In genomic region chr16:13316008-13316407, GRCh38 we compare ENCODE assay signal across 20 cellular contexts.
A peak's percentile ranks its signal among the peaks of the same experiment; 100 is the strongest.
DNase-seq lines count a peak whose midpoint lies in the region; ATAC-seq and TF ChIP-seq lines count a peak whose summit lies in the region.
"Had no signal": no experiment of that assay in that cellular context is flagged by ENCODE, and none has a peak within 500 bp of the region (broad histone marks: within the 10 kb centered on the region; RNA-seq: fewer than 3 reads in every experiment).

No MANE protein-coding gene starts in this region.

- H3K23ac ChIP-seq in neuronal stem cell (ENCODE audit: low read depth, low read length, poor library complexity) = no peak overlapping the region

- peak overlapping the region; percentile 7 for H3K4me3 Mint-ChIP-seq in natural killer cell
- no peak overlapping the region for H3K4me3 Mint-ChIP-seq in natural killer cell treated with Interleukin-12 subunit alpha and Interleukin-12 subunit beta and Interleukin-15 and Interleukin-18, amount 100 ng/mL, for 72 hours
- no peak overlapping the region for H3K4me3 Mint-ChIP-seq in stimulated activated naive CD8-positive, alpha-beta T cell treated with anti-CD3 and anti-CD28 coated beads, Interleukin-15, amount 100 ng/mL, for 72 hours
- H3K4me3 Mint-ChIP-seq: activated CD4-positive, alpha-beta T cell treated with anti-CD3 and anti-CD28 coated beads for 36 hours; CD8-positive, alpha-beta T cell; nephron progenitor cell had no signal

- DNase-seq in natural killer cell (no peak), UCSD-AML1 (lab: John Stamatoyannopoulos, UW; ENCODE audit: unreplicated experiment) (peak; percentile 69), kidney epithelial cell (ENCODE audit: low read depth) (peak; percentile 79), GM20000 (ENCODE audit: low spot score) (no peak), neuronal stem cell (ENCODE audit: low spot score) (no peak), dermis blood vessel endothelial cell (no peak)
- DNase-seq in natural killer cell treated with Interleukin-12 subunit alpha and Interleukin-12 subunit beta and Interleukin-15 and Interleukin-18, amount 100 ng/mL, for 72 hours (ENCODE audit: low spot score) = no peak
- no peak for DNase-seq in stimulated activated naive CD8-positive, alpha-beta T cell treated with anti-CD3 and anti-CD28 coated beads, Interleukin-15, amount 100 ng/mL, for 72 hours
- DNase-seq: activated CD4-positive, alpha-beta T cell treated with anti-CD3 and anti-CD28 coated beads for 36 hours; aorta; CD8-positive, alpha-beta T cell; cortex of kidney; glutamatergic neuron; NCI-H2081; NCI-H510A; nephron progenitor cell; stimulated activated naive CD4-positive, alpha-beta T cell; upper lobe of left lung had no signal

- no peaks in the 10 kb centered on the region for H3K36me3 ChIP-seq in kidney epithelial cell (ENCODE audit: control insufficient read depth, insufficient read depth, low read length)
- H3K36me3 ChIP-seq in neuronal stem cell (replicated peaks in 1 of 2; ENCODE audit: control insufficient read depth in 2 of 2, insufficient read depth in 2 of 2, low read length in 2 of 2) = no peaks in the 10 kb centered on the region
- H3K36me3 ChIP-seq: upper lobe of left lung had no signal

- H4K91ac ChIP-seq in neuronal stem cell (ENCODE audit: low read depth, low read length, poor library complexity) = no peak overlapping the region

- no peak overlapping the region for H3K18ac ChIP-seq in neuronal stem cell (ENCODE audit: low read length)

- no peak for ATAC-seq in natural killer cell
- no peak for ATAC-seq in natural killer cell treated with Interleukin-12 subunit alpha and Interleukin-12 subunit beta and Interleukin-15 and Interleukin-18, amount 100 ng/mL, for 72 hours
- no peak for ATAC-seq in stimulated activated naive CD8-positive, alpha-beta T cell treated with anti-CD3 and anti-CD28 coated beads, Interleukin-15, amount 100 ng/mL, for 72 hours
- ATAC-seq: activated CD4-positive, alpha-beta T cell treated with anti-CD3 and anti-CD28 coated beads for 36 hours; CD8-positive, alpha-beta T cell; HepG2 had no signal

- H3K9me3 ChIP-seq in neuronal stem cell (replicated peaks in 1 of 2; ENCODE audit: control insufficient read depth in 2 of 2, insufficient read depth in 1 of 2, low read depth in 1 of 2, low read length in 2 of 2) = no peaks in the 10 kb centered on the region
- H3K9me3 ChIP-seq: upper lobe of left lung had no signal

- WGBS in neuronal stem cell (ENCODE audit: extremely low coverage in 2 of 2, insufficient read length in 2 of 2, insufficient replicate concordance in 1 of 2), 2 donors = no CpG with 5 or more reads among the region's 4 CpGs

- no peaks in the 10 kb centered on the region for H3K27me3 Mint-ChIP-seq in natural killer cell (ENCODE audit: low read depth in 2 of 2)
- H3K27me3 Mint-ChIP-seq in natural killer cell treated with Interleukin-12 subunit alpha and Interleukin-12 subunit beta and Interleukin-15 and Interleukin-18, amount 100 ng/mL, for 72 hours = no peaks in the 10 kb centered on the region
- H3K27me3 Mint-ChIP-seq in stimulated activated naive CD8-positive, alpha-beta T cell treated with anti-CD3 and anti-CD28 coated beads, Interleukin-15, amount 100 ng/mL, for 72 hours = no peaks in the 10 kb centered on the region
- H3K27me3 Mint-ChIP-seq: activated CD4-positive, alpha-beta T cell treated with anti-CD3 and anti-CD28 coated beads for 36 hours had no signal

- intact Hi-C loops in natural killer cell (cut with micrococcal nuclease) = no loop called here

- no peak overlapping the region for H2BK12ac ChIP-seq in neuronal stem cell (ENCODE audit: low read length)

- H3K79me1 ChIP-seq in neuronal stem cell (ENCODE audit: low read depth, low read length) = no peaks in the 10 kb centered on the region

- H3K4me2 ChIP-seq in neuronal stem cell (ENCODE audit: insufficient read depth, low read length, poor library complexity, severe bottlenecking) = no peak overlapping the region

- no peak overlapping the region for H3K14ac ChIP-seq in neuronal stem cell (ENCODE audit: low read length)

- no peak overlapping the region for H3K4ac ChIP-seq in neuronal stem cell (ENCODE audit: low read length)

- H3K4me3 ChIP-seq in kidney epithelial cell (ENCODE audit: low read depth, low read length) (no peak overlapping the region), neuronal stem cell (ENCODE audit: low read length in 2 of 2) (no peak overlapping the region)
- H3K4me3 ChIP-seq: upper lobe of left lung had no signal

- no peaks in the 10 kb centered on the region for H3K4me1 ChIP-seq in neuronal stem cell (ENCODE audit: control insufficient read depth in 2 of 2, insufficient read depth in 1 of 2, low read depth in 1 of 2, low read length in 2 of 2)
- H3K4me1 ChIP-seq: upper lobe of left lung had no signal

- no peak overlapping the region for H2AFZ ChIP-seq in neuronal stem cell (ENCODE audit: low read length)

- no peaks in the 10 kb centered on the region for H3K36me3 Mint-ChIP-seq in natural killer cell
- H3K36me3 Mint-ChIP-seq in natural killer cell treated with Interleukin-12 subunit alpha and Interleukin-12 subunit beta and Interleukin-15 and Interleukin-18, amount 100 ng/mL, for 72 hours = no peaks in the 10 kb centered on the region
- H3K36me3 Mint-ChIP-seq: CD8-positive, alpha-beta T cell had no signal

- H3K27ac ChIP-seq in neuronal stem cell (replicated peaks; ENCODE audit: low read length) = no peak overlapping the region
- H3K27ac ChIP-seq: epithelial cell of prostate, upper lobe of left lung had no signal

- H2BK120ac ChIP-seq in neuronal stem cell (ENCODE audit: low read depth, low read length) = no peak overlapping the region

- H2BK15ac ChIP-seq in neuronal stem cell (ENCODE audit: low read length) = no peak overlapping the region

- H4K8ac ChIP-seq in neuronal stem cell (ENCODE audit: low read depth, low read length) = no peak overlapping the region

- H3K27ac Mint-ChIP-seq in natural killer cell = no peak overlapping the region
- H3K27ac Mint-ChIP-seq in natural killer cell treated with Interleukin-12 subunit alpha and Interleukin-12 subunit beta and Interleukin-15 and Interleukin-18, amount 100 ng/mL, for 72 hours = no peak overlapping the region
- H3K27ac Mint-ChIP-seq in stimulated activated naive CD8-positive, alpha-beta T cell treated with anti-CD3 and anti-CD28 coated beads, Interleukin-15, amount 100 ng/mL, for 72 hours = no peak overlapping the region
- H3K27ac Mint-ChIP-seq: activated CD4-positive, alpha-beta T cell treated with anti-CD3 and anti-CD28 coated beads for 36 hours; CD8-positive, alpha-beta T cell; nephron progenitor cell had no signal

- H3K4me1 Mint-ChIP-seq in natural killer cell = peaks cover 5 to 10% of the 10 kb centered on the region in 2 donors
- H3K4me1 Mint-ChIP-seq in natural killer cell treated with Interleukin-12 subunit alpha and Interleukin-12 subunit beta and Interleukin-15 and Interleukin-18, amount 100 ng/mL, for 72 hours (ENCODE audit: low read depth in 2 of 2) = peaks cover 0 to 8% of the 10 kb centered on the region in 2 donors
- no peaks in the 10 kb centered on the region for H3K4me1 Mint-ChIP-seq in stimulated activated naive CD8-positive, alpha-beta T cell treated with anti-CD3 and anti-CD28 coated beads, Interleukin-15, amount 100 ng/mL, for 72 hours
- H3K4me1 Mint-ChIP-seq: activated CD4-positive, alpha-beta T cell treated with anti-CD3 and anti-CD28 coated beads for 36 hours had no signal

- H2AK5ac ChIP-seq in neuronal stem cell (ENCODE audit: low read depth, low read length) = no peak overlapping the region

- no peaks in the 10 kb centered on the region for H3K27me3 ChIP-seq in kidney epithelial cell (ENCODE audit: control insufficient read depth, insufficient read depth, low read length)
- H3K27me3 ChIP-seq in neuronal stem cell (ENCODE audit: control insufficient read depth in 3 of 3, insufficient read depth in 3 of 3, low read depth in 1 of 3, low read length in 3 of 3) = no peaks in the 10 kb centered on the region
- H3K27me3 ChIP-seq: upper lobe of left lung had no signal

- TF ChIP-seq CTCF in natural killer cell (IDR thresholded peaks at IDR 0.05) (no peak), kidney epithelial cell (IDR thresholded peaks at IDR 0.05; ENCODE audit: insufficient read depth, low read length, poor library complexity, severe bottlenecking) (no peak), GM20000 (IDR thresholded peaks at IDR 0.05; ENCODE audit: extremely low read depth, missing control alignments) (no peak)

- no peak overlapping the region for H3K9ac ChIP-seq in neuronal stem cell (ENCODE audit: low read depth, low read length, poor library complexity)

- no peak overlapping the region for H2BK5ac ChIP-seq in neuronal stem cell (ENCODE audit: low read length)

- H3K9me3 Mint-ChIP-seq in natural killer cell = no peaks in the 10 kb centered on the region
- no peaks in the 10 kb centered on the region for H3K9me3 Mint-ChIP-seq in natural killer cell treated with Interleukin-12 subunit alpha and Interleukin-12 subunit beta and Interleukin-15 and Interleukin-18, amount 100 ng/mL, for 72 hours
- no peaks in the 10 kb centered on the region for H3K9me3 Mint-ChIP-seq in stimulated activated naive CD8-positive, alpha-beta T cell treated with anti-CD3 and anti-CD28 coated beads, Interleukin-15, amount 100 ng/mL, for 72 hours
- H3K9me3 Mint-ChIP-seq: CD8-positive, alpha-beta T cell; nephron progenitor cell had no signal

Comparison
In these comparisons a context has a peak if more than half of its experiments do, and no peak if none do; other contexts are left out.
1. DNase-seq: peak in UCSD-AML1 (single experiment) and kidney epithelial cell (single experiment); none in natural killer cell (single experiment), natural killer cell treated with Interleukin-12 subunit alpha and Interleukin-12 subunit beta and Interleukin-15 and Interleukin-18, amount 100 ng/mL, for 72 hours (single experiment), GM20000 (single experiment), neuronal stem cell (single experiment), stimulated activated naive CD8-positive, alpha-beta T cell treated with anti-CD3 and anti-CD28 coated beads, Interleukin-15, amount 100 ng/mL, for 72 hours (0 of 2) and dermis blood vessel endothelial cell (single experiment).